Comparison of ENCODE assay signal across 2 cellular contexts in genomic region chr12:127538325-127538724, GRCh38.
TF ChIP-seq lines count a peak whose summit lies in the region.

No MANE protein-coding gene starts in this region.

TF ChIP-seq in GM23338, 12 proteins besides CTCF, POLR2A, EP300 and RAD21 (continued from another document):
- no peak for TF ChIP-seq REST (IDR thresholded peaks at IDR 0.05; ENCODE audit: unreplicated experiment)
- no peak for TF ChIP-seq EZH2 (IDR thresholded peaks at IDR 0.05; ENCODE audit: low read depth, unreplicated experiment)
- TF ChIP-seq EZH2phosphoT487 (IDR thresholded peaks at IDR 0.05; ENCODE audit: unreplicated experiment), result no peak
- no peak for TF ChIP-seq POLR2AphosphoS5 (IDR thresholded peaks at IDR 0.05; ENCODE audit: low read depth)
- TF ChIP-seq NANOG (IDR thresholded peaks at IDR 0.05; ENCODE audit: borderline replicate concordance), result no peak
- no peak for TF ChIP-seq CREB1 (CRISPR knock-in tag; IDR thresholded peaks at IDR 0.05; ENCODE audit: low read depth)
- TF ChIP-seq STAT1 (IDR thresholded peaks at IDR 0.05; ENCODE audit: unreplicated experiment), result no peak
- no peak for TF ChIP-seq ZNF462 (CRISPR knock-in tag; IDR thresholded peaks at IDR 0.05)
- no peak for TF ChIP-seq ZNF114 (CRISPR knock-in tag; IDR thresholded peaks at IDR 0.05)
- no peak for TF ChIP-seq ZNF331 (CRISPR knock-in tag; IDR thresholded peaks at IDR 0.05; ENCODE audit: low read depth)
- TF ChIP-seq JUNB (IDR thresholded peaks at IDR 0.05; ENCODE audit: unreplicated experiment), result no peak

TF ChIP-seq in WTC11, 78 proteins besides CTCF, POLR2A, EP300 and RAD21 (continued from another document):
- TF ChIP-seq ARID4B (CRISPR knock-in tag; IDR thresholded peaks at IDR 0.05; ENCODE audit: borderline replicate concordance) (no peak), ZNF219 (CRISPR knock-in tag; IDR thresholded peaks at IDR 0.05; ENCODE audit: borderline replicate concordance) (no peak), ERG (CRISPR knock-in tag; IDR thresholded peaks at IDR 0.05) (no peak), ZBTB43 (CRISPR knock-in tag; IDR thresholded peaks at IDR 0.05) (no peak), MLX (CRISPR knock-in tag; IDR thresholded peaks at IDR 0.05) (no peak), FOXP4 (CRISPR knock-in tag; IDR thresholded peaks at IDR 0.05) (no peak), PRRX2 (CRISPR knock-in tag; IDR thresholded peaks at IDR 0.05) (no peak), ZNF671 (CRISPR knock-in tag; IDR thresholded peaks at IDR 0.05) (no peak), NFE2L1 (CRISPR knock-in tag; IDR thresholded peaks at IDR 0.05) (no peak), TCF7 (CRISPR knock-in tag; IDR thresholded peaks at IDR 0.05; ENCODE audit: low read depth) (no peak), FOXK1 (CRISPR knock-in tag; IDR thresholded peaks at IDR 0.05) (no peak), ZNF232 (CRISPR knock-in tag; IDR thresholded peaks at IDR 0.05) (no peak), ATF1 (CRISPR knock-in tag; IDR thresholded peaks at IDR 0.05) (no peak), ZNF423 (CRISPR knock-in tag; IDR thresholded peaks at IDR 0.05) (no peak), FOXP1 (CRISPR knock-in tag; IDR thresholded peaks at IDR 0.05; ENCODE audit: borderline replicate concordance) (no peak), JUN (CRISPR knock-in tag; IDR thresholded peaks at IDR 0.05) (no peak), HMGA2 (CRISPR knock-in tag; IDR thresholded peaks at IDR 0.05) (no peak), NR2C2 (CRISPR knock-in tag; IDR thresholded peaks at IDR 0.05) (no peak)
